ENCODE assay signal across 8 cellular contexts in genomic region chr15:65028921-65029735, GRCh38. TPM values are rescaled to one million over a fixed set of nuclear protein-coding genes. Genes with fewer than 3 reads are reported as not detected.
DNase-seq lines count a peak whose midpoint lies in the region; ATAC-seq and FAIRE-seq lines count a peak whose summit lies in the region.

Gene MTFMT (minus strand): TSS chr15:65029639. CDS start chr15:65029613, 26 bp downstream.

- H3K4me3 Mint-ChIP-seq in naive thymus-derived CD4-positive, alpha-beta T cell, result peak within 1 kb of the TSS; percentile 83 to 98 (median 93)
- H3K4me3 Mint-ChIP-seq in stimulated activated effector memory CD8-positive, alpha-beta T cell treated with anti-CD3 and anti-CD28 coated beads, Interleukin-12 subunit alpha, Interleukin-12 subunit beta, amount 100 ng/mL, for 72 hours, result peak within 1 kb of the TSS; percentile 81

- H3K4me1 ChIP-seq in HUES6 (ENCODE audit: control insufficient read depth, insufficient read depth, low read length), result peaks cover 8% of the 10 kb centered on the region; the same call in 1 of the 2 replicates
- peaks cover 9 to 10% of the 10 kb centered on the region in 2 donors for H3K4me1 ChIP-seq in naive thymus-derived CD4-positive, alpha-beta T cell (ENCODE audit: control insufficient read depth in 2 of 2, insufficient read depth in 2 of 2, low read length in 2 of 2)

- peak; percentile 55 for ATAC-seq in GM19452 (IDR thresholded peaks at IDR 0.05; ENCODE audit: unreplicated experiment)
- ATAC-seq in naive thymus-derived CD4-positive, alpha-beta T cell, result peak; percentile 96
- ATAC-seq in stimulated activated effector memory CD8-positive, alpha-beta T cell treated with anti-CD3 and anti-CD28 coated beads, Interleukin-12 subunit alpha, Interleukin-12 subunit beta, amount 100 ng/mL, for 72 hours, result peak; percentile 92

- peaks cover 15 to 43% (median 33%) of the 10 kb centered on the region in 7 donors for H3K4me1 Mint-ChIP-seq in naive thymus-derived CD4-positive, alpha-beta T cell
- peaks cover 14% of the 10 kb centered on the region for H3K4me1 Mint-ChIP-seq in stimulated activated effector memory CD8-positive, alpha-beta T cell treated with anti-CD3 and anti-CD28 coated beads, Interleukin-12 subunit alpha, Interleukin-12 subunit beta, amount 100 ng/mL, for 72 hours

- H3K9ac ChIP-seq in HUES6 (ENCODE audit: low read length), result peak within 1 kb of the TSS; percentile 87

- no peaks in the 10 kb centered on the region for H3K27me3 ChIP-seq in HUES6 (ENCODE audit: control insufficient read depth, insufficient read depth, low read length)
- H3K27me3 ChIP-seq in naive thymus-derived CD4-positive, alpha-beta T cell (ENCODE audit: control insufficient read depth in 2 of 2, insufficient read depth in 2 of 2, low read length in 2 of 2), result no peaks in the 10 kb centered on the region

- H3K27ac ChIP-seq in HUES6 (ENCODE audit: low read depth, low read length), result peak within 1 kb of the TSS; percentile 76
- H3K27ac ChIP-seq in naive thymus-derived CD4-positive, alpha-beta T cell (ENCODE audit: low read depth, low read length), result peak within 1 kb of the TSS; percentile 76

- peak within 1 kb of the TSS; percentile 96 for H3K4me3 ChIP-seq in HUES6 (ENCODE audit: low read depth, low read length)
- peak within 1 kb of the TSS; percentile 90 for H3K4me3 ChIP-seq in naive thymus-derived CD4-positive, alpha-beta T cell (ENCODE audit: low read length)

- FAIRE-seq in RCC 7860 (lab: Jason Lieb, UNC), result no peak

- H3K9me3 ChIP-seq in HUES6 (ENCODE audit: control insufficient read depth, insufficient read depth, low read depth, low read length), result no peaks in the 10 kb centered on the region
- no peaks in the 10 kb centered on the region for H3K9me3 ChIP-seq in naive thymus-derived CD4-positive, alpha-beta T cell (ENCODE audit: control insufficient read depth in 2 of 3, low read length in 3 of 3)

- H3K9me3 Mint-ChIP-seq in naive thymus-derived CD4-positive, alpha-beta T cell, result no peaks in the 10 kb centered on the region
- no peaks in the 10 kb centered on the region for H3K9me3 Mint-ChIP-seq in stimulated activated effector memory CD8-positive, alpha-beta T cell treated with anti-CD3 and anti-CD28 coated beads, Interleukin-12 subunit alpha, Interleukin-12 subunit beta, amount 100 ng/mL, for 72 hours

- CTCF ChIA-PET in naive thymus-derived CD4-positive, alpha-beta T cell (lab: Charles Lee), result no interaction called here

- H3K36me3 Mint-ChIP-seq in naive thymus-derived CD4-positive, alpha-beta T cell, result peaks cover 3 to 16% (median 7%) of the 10 kb centered on the region in 5 donors
- H3K36me3 Mint-ChIP-seq in stimulated activated effector memory CD8-positive, alpha-beta T cell treated with anti-CD3 and anti-CD28 coated beads, Interleukin-12 subunit alpha, Interleukin-12 subunit beta, amount 100 ng/mL, for 72 hours, result peaks cover 30% of the 10 kb centered on the region

- intact Hi-C loops in naive thymus-derived CD4-positive, alpha-beta T cell (cut with micrococcal nuclease), result loop anchor here (1.0 to 5.0 kb wide), 8 partner anchors 20 to 356 kb away; partner anchors contain the start of genes RNU5A-1 (in 2 of the 2), CLPX (in 1 of the 2), RNU5B-1 (in 1 of the 2) and SPG21 (in 1 of the 2)

- peaks cover 22% of the 10 kb centered on the region for H3K36me3 ChIP-seq in HUES6 (ENCODE audit: control insufficient read depth, insufficient read depth, low read length)
- H3K36me3 ChIP-seq in naive thymus-derived CD4-positive, alpha-beta T cell (ENCODE audit: control insufficient read depth in 2 of 3, insufficient read depth in 3 of 3, low read length in 3 of 3), result peaks cover 0 to 25% (median 4%) of the 10 kb centered on the region in 3 experiments

- H3K27ac Mint-ChIP-seq in naive thymus-derived CD4-positive, alpha-beta T cell, result peak within 1 kb of the TSS; percentile 21 to 95 (median 79)
- H3K27ac Mint-ChIP-seq in stimulated activated effector memory CD8-positive, alpha-beta T cell treated with anti-CD3 and anti-CD28 coated beads, Interleukin-12 subunit alpha, Interleukin-12 subunit beta, amount 100 ng/mL, for 72 hours, result peak within 1 kb of the TSS; percentile 58

- DNase-seq in CMK (ENCODE audit: low read depth), result peak; percentile 65
- peak; percentile 46 for DNase-seq in RCC 7860 (ENCODE audit: low spot score)
- peak; percentile 86 for DNase-seq in activated T-helper 1 cell treated with Interleukin-2 at 50 U/mL for 16 hours (ENCODE audit: low read depth)
- peak; percentile 69 for DNase-seq in fibroblast of gingiva (ENCODE audit: low read depth)
- peak; percentile 72 to 93 (median 87) for DNase-seq in naive thymus-derived CD4-positive, alpha-beta T cell
- DNase-seq in stimulated activated effector memory CD8-positive, alpha-beta T cell treated with anti-CD3 and anti-CD28 coated beads, Interleukin-12 subunit alpha, Interleukin-12 subunit beta, amount 100 ng/mL, for 72 hours (ENCODE audit: low spot score in 2 of 2), result peak; percentile 85 to 93

- POLR2A ChIA-PET in naive thymus-derived CD4-positive, alpha-beta T cell (lab: Charles Lee), result no interaction called here

- peaks cover 4 to 28% (median 11%) of the 10 kb centered on the region in 5 donors for H3K27me3 Mint-ChIP-seq in naive thymus-derived CD4-positive, alpha-beta T cell

RNA-seq across cellular contexts. Expression of gene MTFMT, which starts in this region (rescaled TPM):
- 10 to 100 TPM in 4 of 5 experiments, 1 to 10 TPM in 1; 7.1 to 24.8 (median 12.7) TPM for total RNA-seq in naive thymus-derived CD4-positive, alpha-beta T cell
- polyA plus RNA-seq in naive thymus-derived CD4-positive, alpha-beta T cell, result 10 to 100 TPM; 19.7 to 21.5 TPM

Comparison
In these comparisons a context has a peak if more than half of its experiments do, and no peak if none do; other contexts are left out.
1. Peak in every context shown above with its lines: DNase-seq, ATAC-seq, H3K4me3 ChIP-seq and H3K27ac ChIP-seq.